1 cellular context compared by ENCODE assay signal in the genomic region with DNA sequence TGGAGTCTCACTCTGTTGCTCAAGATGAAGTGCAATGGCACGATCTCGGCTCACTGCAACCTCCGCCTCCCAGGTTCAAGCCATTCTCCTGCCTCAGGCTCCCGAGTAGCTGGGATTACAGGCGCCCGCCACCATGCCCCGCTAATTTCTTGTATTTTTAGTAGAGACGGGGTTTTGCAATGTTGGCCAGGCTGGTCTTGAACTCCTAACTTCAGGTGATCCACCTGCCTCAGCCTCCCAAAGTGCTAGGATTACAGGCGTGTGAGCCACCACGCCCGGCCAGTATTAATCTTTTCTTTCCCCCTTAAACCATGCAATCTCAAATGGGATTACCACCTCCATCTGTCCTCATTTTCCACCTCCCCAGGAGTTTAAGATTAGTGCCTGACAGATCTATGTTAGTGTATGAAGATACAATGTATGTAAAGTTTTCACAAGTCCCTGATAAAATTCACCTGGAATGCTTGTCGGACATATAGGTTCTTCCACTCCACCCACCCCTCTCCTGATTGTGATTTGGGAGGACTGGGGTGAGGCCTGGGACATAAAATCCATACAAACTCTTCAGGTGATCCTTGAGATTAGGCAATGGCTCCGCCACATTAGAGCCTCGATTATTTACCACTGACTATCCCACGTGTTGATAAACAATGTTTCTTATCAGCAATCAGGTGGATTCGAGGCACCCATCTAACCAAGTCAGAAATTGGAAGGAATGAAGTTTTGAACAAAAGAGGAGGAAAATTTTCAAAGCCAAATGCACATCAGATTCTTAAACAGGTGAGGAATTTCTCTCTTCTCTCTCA.
TF ChIP-seq lines count a peak whose summit lies in the region.

No MANE protein-coding gene starts in this region.

TF ChIP-seq in WTC11, 78 proteins besides CTCF, POLR2A, EP300 and RAD21 (continued from another document):
- TF ChIP-seq, protein P1, sequence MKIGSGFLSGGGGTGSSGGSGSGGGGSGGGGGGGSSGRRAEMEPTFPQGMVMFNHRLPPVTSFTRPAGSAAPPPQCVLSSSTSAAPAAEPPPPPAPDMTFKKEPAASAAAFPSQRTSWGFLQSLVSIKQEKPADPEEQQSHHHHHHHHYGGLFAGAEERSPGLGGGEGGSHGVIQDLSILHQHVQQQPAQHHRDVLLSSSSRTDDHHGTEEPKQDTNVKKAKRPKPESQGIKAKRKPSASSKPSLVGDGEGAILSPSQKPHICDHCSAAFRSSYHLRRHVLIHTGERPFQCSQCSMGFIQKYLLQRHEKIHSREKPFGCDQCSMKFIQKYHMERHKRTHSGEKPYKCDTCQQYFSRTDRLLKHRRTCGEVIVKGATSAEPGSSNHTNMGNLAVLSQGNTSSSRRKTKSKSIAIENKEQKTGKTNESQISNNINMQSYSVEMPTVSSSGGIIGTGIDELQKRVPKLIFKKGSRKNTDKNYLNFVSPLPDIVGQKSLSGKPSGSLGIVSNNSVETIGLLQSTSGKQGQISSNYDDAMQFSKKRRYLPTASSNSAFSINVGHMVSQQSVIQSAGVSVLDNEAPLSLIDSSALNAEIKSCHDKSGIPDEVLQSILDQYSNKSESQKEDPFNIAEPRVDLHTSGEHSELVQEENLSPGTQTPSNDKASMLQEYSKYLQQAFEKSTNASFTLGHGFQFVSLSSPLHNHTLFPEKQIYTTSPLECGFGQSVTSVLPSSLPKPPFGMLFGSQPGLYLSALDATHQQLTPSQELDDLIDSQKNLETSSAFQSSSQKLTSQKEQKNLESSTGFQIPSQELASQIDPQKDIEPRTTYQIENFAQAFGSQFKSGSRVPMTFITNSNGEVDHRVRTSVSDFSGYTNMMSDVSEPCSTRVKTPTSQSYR (CRISPR knock-in tag; IDR thresholded peaks at IDR 0.05) = no peak
- TF ChIP-seq, protein P2, sequence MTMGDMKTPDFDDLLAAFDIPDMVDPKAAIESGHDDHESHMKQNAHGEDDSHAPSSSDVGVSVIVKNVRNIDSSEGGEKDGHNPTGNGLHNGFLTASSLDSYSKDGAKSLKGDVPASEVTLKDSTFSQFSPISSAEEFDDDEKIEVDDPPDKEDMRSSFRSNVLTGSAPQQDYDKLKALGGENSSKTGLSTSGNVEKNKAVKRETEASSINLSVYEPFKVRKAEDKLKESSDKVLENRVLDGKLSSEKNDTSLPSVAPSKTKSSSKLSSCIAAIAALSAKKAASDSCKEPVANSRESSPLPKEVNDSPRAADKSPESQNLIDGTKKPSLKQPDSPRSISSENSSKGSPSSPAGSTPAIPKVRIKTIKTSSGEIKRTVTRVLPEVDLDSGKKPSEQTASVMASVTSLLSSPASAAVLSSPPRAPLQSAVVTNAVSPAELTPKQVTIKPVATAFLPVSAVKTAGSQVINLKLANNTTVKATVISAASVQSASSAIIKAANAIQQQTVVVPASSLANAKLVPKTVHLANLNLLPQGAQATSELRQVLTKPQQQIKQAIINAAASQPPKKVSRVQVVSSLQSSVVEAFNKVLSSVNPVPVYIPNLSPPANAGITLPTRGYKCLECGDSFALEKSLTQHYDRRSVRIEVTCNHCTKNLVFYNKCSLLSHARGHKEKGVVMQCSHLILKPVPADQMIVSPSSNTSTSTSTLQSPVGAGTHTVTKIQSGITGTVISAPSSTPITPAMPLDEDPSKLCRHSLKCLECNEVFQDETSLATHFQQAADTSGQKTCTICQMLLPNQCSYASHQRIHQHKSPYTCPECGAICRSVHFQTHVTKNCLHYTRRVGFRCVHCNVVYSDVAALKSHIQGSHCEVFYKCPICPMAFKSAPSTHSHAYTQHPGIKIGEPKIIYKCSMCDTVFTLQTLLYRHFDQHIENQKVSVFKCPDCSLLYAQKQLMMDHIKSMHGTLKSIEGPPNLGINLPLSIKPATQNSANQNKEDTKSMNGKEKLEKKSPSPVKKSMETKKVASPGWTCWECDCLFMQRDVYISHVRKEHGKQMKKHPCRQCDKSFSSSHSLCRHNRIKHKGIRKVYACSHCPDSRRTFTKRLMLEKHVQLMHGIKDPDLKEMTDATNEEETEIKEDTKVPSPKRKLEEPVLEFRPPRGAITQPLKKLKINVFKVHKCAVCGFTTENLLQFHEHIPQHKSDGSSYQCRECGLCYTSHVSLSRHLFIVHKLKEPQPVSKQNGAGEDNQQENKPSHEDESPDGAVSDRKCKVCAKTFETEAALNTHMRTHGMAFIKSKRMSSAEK (CRISPR knock-in tag; IDR thresholded peaks at IDR 0.05; ENCODE audit: borderline replicate concordance) = no peak
- TF ChIP-seq SMAD4 (CRISPR knock-in tag; IDR thresholded peaks at IDR 0.05) = no peak
- TF ChIP-seq CBFB (CRISPR knock-in tag; IDR thresholded peaks at IDR 0.05; ENCODE audit: low read depth) = no peak
- no peak for TF ChIP-seq ZNF121 (CRISPR knock-in tag; IDR thresholded peaks at IDR 0.05)
- no peak for TF ChIP-seq TEAD1 (CRISPR knock-in tag; IDR thresholded peaks at IDR 0.05)
- no peak for TF ChIP-seq ZSCAN18 (CRISPR knock-in tag; IDR thresholded peaks at IDR 0.05)
- TF ChIP-seq, protein P3, sequence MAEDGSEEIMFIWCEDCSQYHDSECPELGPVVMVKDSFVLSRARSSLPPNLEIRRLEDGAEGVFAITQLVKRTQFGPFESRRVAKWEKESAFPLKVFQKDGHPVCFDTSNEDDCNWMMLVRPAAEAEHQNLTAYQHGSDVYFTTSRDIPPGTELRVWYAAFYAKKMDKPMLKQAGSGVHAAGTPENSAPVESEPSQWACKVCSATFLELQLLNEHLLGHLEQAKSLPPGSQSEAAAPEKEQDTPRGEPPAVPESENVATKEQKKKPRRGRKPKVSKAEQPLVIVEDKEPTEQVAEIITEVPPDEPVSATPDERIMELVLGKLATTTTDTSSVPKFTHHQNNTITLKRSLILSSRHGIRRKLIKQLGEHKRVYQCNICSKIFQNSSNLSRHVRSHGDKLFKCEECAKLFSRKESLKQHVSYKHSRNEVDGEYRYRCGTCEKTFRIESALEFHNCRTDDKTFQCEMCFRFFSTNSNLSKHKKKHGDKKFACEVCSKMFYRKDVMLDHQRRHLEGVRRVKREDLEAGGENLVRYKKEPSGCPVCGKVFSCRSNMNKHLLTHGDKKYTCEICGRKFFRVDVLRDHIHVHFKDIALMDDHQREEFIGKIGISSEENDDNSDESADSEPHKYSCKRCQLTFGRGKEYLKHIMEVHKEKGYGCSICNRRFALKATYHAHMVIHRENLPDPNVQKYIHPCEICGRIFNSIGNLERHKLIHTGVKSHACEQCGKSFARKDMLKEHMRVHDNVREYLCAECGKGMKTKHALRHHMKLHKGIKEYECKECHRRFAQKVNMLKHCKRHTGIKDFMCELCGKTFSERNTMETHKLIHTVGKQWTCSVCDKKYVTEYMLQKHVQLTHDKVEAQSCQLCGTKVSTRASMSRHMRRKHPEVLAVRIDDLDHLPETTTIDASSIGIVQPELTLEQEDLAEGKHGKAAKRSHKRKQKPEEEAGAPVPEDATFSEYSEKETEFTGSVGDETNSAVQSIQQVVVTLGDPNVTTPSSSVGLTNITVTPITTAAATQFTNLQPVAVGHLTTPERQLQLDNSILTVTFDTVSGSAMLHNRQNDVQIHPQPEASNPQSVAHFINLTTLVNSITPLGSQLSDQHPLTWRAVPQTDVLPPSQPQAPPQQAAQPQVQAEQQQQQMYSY (CRISPR knock-in tag; IDR thresholded peaks at IDR 0.05) = no peak
- TF ChIP-seq, protein P4, sequence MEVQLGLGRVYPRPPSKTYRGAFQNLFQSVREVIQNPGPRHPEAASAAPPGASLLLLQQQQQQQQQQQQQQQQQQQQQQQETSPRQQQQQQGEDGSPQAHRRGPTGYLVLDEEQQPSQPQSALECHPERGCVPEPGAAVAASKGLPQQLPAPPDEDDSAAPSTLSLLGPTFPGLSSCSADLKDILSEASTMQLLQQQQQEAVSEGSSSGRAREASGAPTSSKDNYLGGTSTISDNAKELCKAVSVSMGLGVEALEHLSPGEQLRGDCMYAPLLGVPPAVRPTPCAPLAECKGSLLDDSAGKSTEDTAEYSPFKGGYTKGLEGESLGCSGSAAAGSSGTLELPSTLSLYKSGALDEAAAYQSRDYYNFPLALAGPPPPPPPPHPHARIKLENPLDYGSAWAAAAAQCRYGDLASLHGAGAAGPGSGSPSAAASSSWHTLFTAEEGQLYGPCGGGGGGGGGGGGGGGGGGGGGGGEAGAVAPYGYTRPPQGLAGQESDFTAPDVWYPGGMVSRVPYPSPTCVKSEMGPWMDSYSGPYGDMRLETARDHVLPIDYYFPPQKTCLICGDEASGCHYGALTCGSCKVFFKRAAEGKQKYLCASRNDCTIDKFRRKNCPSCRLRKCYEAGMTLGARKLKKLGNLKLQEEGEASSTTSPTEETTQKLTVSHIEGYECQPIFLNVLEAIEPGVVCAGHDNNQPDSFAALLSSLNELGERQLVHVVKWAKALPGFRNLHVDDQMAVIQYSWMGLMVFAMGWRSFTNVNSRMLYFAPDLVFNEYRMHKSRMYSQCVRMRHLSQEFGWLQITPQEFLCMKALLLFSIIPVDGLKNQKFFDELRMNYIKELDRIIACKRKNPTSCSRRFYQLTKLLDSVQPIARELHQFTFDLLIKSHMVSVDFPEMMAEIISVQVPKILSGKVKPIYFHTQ (CRISPR knock-in tag; IDR thresholded peaks at IDR 0.05) = no peak
